9 cellular contexts compared by ENCODE assay signal in the genomic region with DNA sequence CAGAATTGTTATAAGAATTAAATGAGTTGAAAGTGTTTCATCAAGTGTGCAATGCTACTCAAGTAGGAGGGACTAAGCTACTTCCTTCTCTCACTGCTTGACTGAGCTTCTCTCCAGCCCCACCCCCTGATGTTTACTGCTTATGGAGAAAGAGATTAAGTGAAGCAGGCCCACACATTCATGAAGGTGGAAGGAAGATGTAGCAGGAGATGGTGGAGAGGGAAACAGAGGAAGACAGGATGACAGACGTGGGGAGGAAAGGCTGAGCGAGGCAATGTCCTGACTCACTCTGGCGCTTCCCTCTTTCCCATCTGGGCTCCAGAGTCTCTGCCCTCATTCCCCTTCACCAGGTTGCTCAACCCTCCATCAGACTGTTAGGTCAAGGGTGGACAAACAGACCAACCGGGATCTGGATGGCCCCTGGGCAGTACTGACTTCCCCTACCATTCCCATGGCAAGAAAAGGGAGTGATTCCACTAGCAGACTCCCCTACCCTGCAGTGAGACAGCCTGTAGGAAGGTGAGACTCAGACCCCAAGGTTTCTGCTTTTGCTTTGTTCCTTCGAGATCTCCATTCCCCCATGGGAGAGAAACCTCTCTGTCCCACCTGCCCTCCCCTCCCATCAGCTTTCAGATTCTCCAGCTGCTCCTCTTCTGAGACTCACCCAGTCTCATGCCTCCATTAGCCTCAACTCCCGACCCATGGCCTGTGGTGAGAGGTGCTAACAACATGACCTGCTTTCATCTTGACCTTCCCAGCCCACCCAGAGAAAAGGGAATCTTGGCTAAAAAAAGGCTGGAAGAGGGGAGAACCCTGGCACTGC. TPM values are rescaled to one million over a fixed set of nuclear protein-coding genes. Genes with fewer than 3 reads are reported as not detected.
DNase-seq lines count a peak whose midpoint lies in the region; ATAC-seq and TF ChIP-seq lines count a peak whose summit lies in the region.
"Had no signal": no experiment of that assay in that cellular context is flagged by ENCODE, and none has a peak within 500 bp of the region (broad histone marks: within the 10 kb centered on the region; RNA-seq: fewer than 3 reads in every experiment).

No MANE protein-coding gene starts in this region.

- no peak overlapping the region for H3K4me3 Mint-ChIP-seq in WTC11

- H3K36me3 Mint-ChIP-seq in WTC11, result no peaks in the 10 kb centered on the region

- TF ChIP-seq CTCF in BJ (IDR thresholded peaks at IDR 0.05; ENCODE audit: insufficient read depth, low read depth, low read length) (no peak), WTC11 (IDR thresholded peaks at IDR 0.05) (no peak), fibroblast of mammary gland (conservative IDR thresholded peaks at IDR 0.05; ENCODE audit: control insufficient read depth, insufficient read depth, low read depth, low read length) (no peak)

- H3K4me3 ChIP-seq in BJ (ENCODE audit: low read depth, low read length), result peak overlapping the region; percentile 80
- peak overlapping the region; percentile 80 for H3K4me3 ChIP-seq in fibroblast of mammary gland (ENCODE audit: control insufficient read depth, low read depth, low read length)
- H3K4me3 ChIP-seq in skeletal muscle satellite cell (ENCODE audit: low read length), result peak overlapping the region; percentile 25

- no peaks in the 10 kb centered on the region for H3K9me3 ChIP-seq in skeletal muscle satellite cell (replicated peaks; ENCODE audit: low read length)

- DNase-seq in BJ (ENCODE audit: low read depth) (no peak), HS-5 (ENCODE audit: low read depth) (peak; percentile 83), WTC11 (ENCODE audit: low spot score) (no peak), fibroblast of mammary gland (ENCODE audit: low read depth) (peak; percentile 96), NCI-H1048 (lab: John Stamatoyannopoulos, UW) (no peak), iPS-NIHi7 (ENCODE audit: extremely low spot score) (no peak)
- DNase-seq in activated CD8-positive, alpha-beta memory T cell treated with anti-CD3 and anti-CD28 coated beads, Interleukin-2, amount 50 U/mL, for 48 hours, result no peak

- H3K36me3 ChIP-seq in BJ (ENCODE audit: control insufficient read depth, insufficient read depth, low read length), result peaks cover 1% of the 10 kb centered on the region
- no peaks in the 10 kb centered on the region for H3K36me3 ChIP-seq in skeletal muscle satellite cell (ENCODE audit: insufficient read depth, low read length)

- no peak overlapping the region for H3K27ac Mint-ChIP-seq in WTC11

- H3K9ac ChIP-seq in skeletal muscle satellite cell (ENCODE audit: low read depth, low read length), result no peak overlapping the region

- H3K4me2 ChIP-seq in skeletal muscle satellite cell (ENCODE audit: low read length), result peak overlapping the region; percentile 99

- H3K9me3 Mint-ChIP-seq in WTC11, result no peaks in the 10 kb centered on the region

- POLR2A ChIA-PET in BJ (lab: Charles Lee), result interaction anchor here (0.6 kb wide), 1 partner anchor 50 kb away, joined by 3 read pairs; no protein-coding TSS in a partner anchor
- POLR2A ChIA-PET in WTC11 (lab: Charles Lee), result no interaction called here

- CTCF ChIA-PET in BJ (lab: Yijun Ruan, JAX), result interaction anchor here (0.8 to 7.5 kb wide), 6 partner anchors 8 to 42 kb away, joined by 3 to 57 read pairs (median 8); no protein-coding TSS in a partner anchor
- CTCF ChIA-PET in WTC11 (lab: Charles Lee), result interaction anchor here (3.3 to 3.4 kb wide), 3 partner anchors 15 to 85 kb away, joined by 20 to 40 read pairs (median 29); no protein-coding TSS in a partner anchor

- no peaks in the 10 kb centered on the region for H3K27me3 ChIP-seq in BJ (ENCODE audit: control insufficient read depth, insufficient read depth, low read length)
- no peaks in the 10 kb centered on the region for H3K27me3 ChIP-seq in skeletal muscle satellite cell (ENCODE audit: control insufficient read depth, insufficient read depth, low read length)

- no peak for ATAC-seq in WTC11

- peaks cover 64% of the 10 kb centered on the region for H3K4me1 ChIP-seq in skeletal muscle satellite cell (ENCODE audit: control insufficient read depth, insufficient read depth, low read length)

- H3K4me1 Mint-ChIP-seq in WTC11, result peaks cover 66% of the 10 kb centered on the region

- H3K27me3 Mint-ChIP-seq in WTC11 (ENCODE audit: low read depth), result no peaks in the 10 kb centered on the region

TF ChIP-seq in WTC11, 78 proteins besides CTCF, POLR2A, EP300 and RAD21:
- TF ChIP-seq GABPB1 (CRISPR knock-in tag; IDR thresholded peaks at IDR 0.05), result peak; percentile 67
- no peak for TF ChIP-seq NFYB (CRISPR knock-in tag; conservative IDR thresholded peaks at IDR 0.05; ENCODE audit: low read depth)
- TF ChIP-seq TEAD1 (CRISPR knock-in tag; IDR thresholded peaks at IDR 0.05), result no peak

RNA-seq across cellular contexts. Expression of gene ARHGEF2, which starts 3.1 kb away (rescaled TPM):
- polyA plus RNA-seq in BJ (2011; rRNA removed), result 130 and 213 TPM in 2 replicates
- polyA minus RNA-seq in BJ (2011; rRNA and poly(A)+ RNA removed), result 128 and 154 TPM in 2 replicates
- total RNA-seq in WTC11 (2021), result 60.0 to 69.5 TPM (median 66.2 TPM) in 3 replicates
- total RNA-seq in skeletal muscle satellite cell (2012; rRNA removed), result 105 and 107 TPM in 2 replicates

RNA-seq across cellular contexts. Expression of gene SSR2, which starts 39.3 kb away (rescaled TPM):
- polyA plus RNA-seq in BJ (2011; rRNA removed), result 891 and 935 TPM in 2 replicates
- polyA minus RNA-seq in BJ (2011; rRNA and poly(A)+ RNA removed), result 171 and 320 TPM in 2 replicates
- total RNA-seq in WTC11 (2021), result 172 to 175 TPM (median 174 TPM) in 3 replicates
- total RNA-seq in skeletal muscle satellite cell (2012; rRNA removed), result 538 and 640 TPM in 2 replicates

RNA-seq across cellular contexts. Expression of gene RXFP4, which starts 40.0 kb away (rescaled TPM):
- not detected in 2 replicates for polyA plus RNA-seq in BJ (2011; rRNA removed)
- 0.41 TPM in 1 of 2 replicates, not detected in the other for polyA minus RNA-seq in BJ (2011; rRNA and poly(A)+ RNA removed)
- total RNA-seq in WTC11 (2021), result not detected in 3 replicates
- total RNA-seq in skeletal muscle satellite cell (2012; rRNA removed), result 0.44 TPM in 1 of 2 replicates, not detected in the other
- polyA plus RNA-seq: neural cell had no signal

RNA-seq across cellular contexts. Expression of gene KHDC4, which starts 47.3 kb away (rescaled TPM):
- polyA plus RNA-seq in BJ (2011; rRNA removed), result 39.0 and 39.8 TPM in 2 replicates
- 25.5 and 39.1 TPM in 2 replicates for polyA minus RNA-seq in BJ (2011; rRNA and poly(A)+ RNA removed)
- 46.0 to 64.4 TPM (median 59.8 TPM) in 3 replicates for total RNA-seq in WTC11 (2021)
- total RNA-seq in skeletal muscle satellite cell (2012; rRNA removed), result 21.4 and 24.1 TPM in 2 replicates

Comparison
In these comparisons a context has a peak if more than half of its experiments do, and no peak if none do; other contexts are left out.
1. DNase-seq: peak in HS-5 (single experiment) and fibroblast of mammary gland (single experiment); none in BJ (single experiment), WTC11 (single experiment), NCI-H1048 (single experiment), activated CD8-positive, alpha-beta memory T cell treated with anti-CD3 and anti-CD28 coated beads, Interleukin-2, amount 50 U/mL, for 48 hours (single experiment) and iPS-NIHi7 (single experiment).
2. H3K4me3 ChIP-seq: peak in every context shown above with its lines; median percentile 80 in BJ; 80 in fibroblast of mammary gland; 25 in skeletal muscle satellite cell.